In genomic region chr17:72997559-72997958, GRCh38 we compare ENCODE assay signal across 1 cellular context.
TF ChIP-seq lines count a peak whose summit lies in the region.

No MANE protein-coding gene starts in this region.

TF ChIP-seq in K562, 482 proteins besides CTCF, POLR2A, EP300 and RAD21 (continued from another document):
- TF ChIP-seq DMBX1 (CRISPR knock-in tag; IDR thresholded peaks at IDR 0.05; ENCODE audit: borderline replicate concordance) = no peak
- TF ChIP-seq KDM2B (CRISPR knock-in tag; IDR thresholded peaks at IDR 0.05) = no peak
- no peak for TF ChIP-seq CBFA2T2 (conservative IDR thresholded peaks at IDR 0.05)
- peak; percentile 32; the same call in 1 of the 2 replicates for TF ChIP-seq JUND (IDR thresholded peaks at IDR 0.05; ENCODE audit: borderline replicate concordance, low read depth, low read length)
- no peak; the same call in 2 of the 3 replicates for TF ChIP-seq JUND (tag; IDR thresholded peaks at IDR 0.05; ENCODE audit: borderline replicate concordance, low read depth, low read length)
- no peak for TF ChIP-seq DIDO1 (tag; IDR thresholded peaks at IDR 0.05; ENCODE audit: low read depth)
- no peak for TF ChIP-seq GATAD2B (IDR thresholded peaks at IDR 0.05; ENCODE audit: borderline replicate concordance)
- no peak for TF ChIP-seq ZNF146 (CRISPR knock-in tag; IDR thresholded peaks at IDR 0.05; ENCODE audit: unreplicated experiment)
- no peak for TF ChIP-seq OTX1 (CRISPR knock-in tag; IDR thresholded peaks at IDR 0.05)
- no peak; the same call in 1 of the 2 replicates for TF ChIP-seq TARDBP (IDR thresholded peaks at IDR 0.05)
- TF ChIP-seq CBFA2T3 (IDR thresholded peaks at IDR 0.05) = no peak
- TF ChIP-seq HMG20A (CRISPR knock-in tag; conservative IDR thresholded peaks at IDR 0.05) = no peak
- TF ChIP-seq ZNF316 (IDR thresholded peaks at IDR 0.05) = no peak
- TF ChIP-seq ZNF699 (CRISPR knock-in tag; IDR thresholded peaks at IDR 0.05; ENCODE audit: insufficient replicate concordance) = no peak
- TF ChIP-seq CHD2 (IDR thresholded peaks at IDR 0.05; ENCODE audit: low read depth, low read length) = no peak
- TF ChIP-seq CAMTA2 (CRISPR knock-in tag; conservative IDR thresholded peaks at IDR 0.05) = no peak
- TF ChIP-seq CBX5 (IDR thresholded peaks at IDR 0.05; ENCODE audit: borderline replicate concordance, low read depth) = no peak
- TF ChIP-seq NCOA2 (IDR thresholded peaks at IDR 0.05; ENCODE audit: partially characterized antibody in 2 of 2) = no peak
- TF ChIP-seq ZNF354B (CRISPR knock-in tag; IDR thresholded peaks at IDR 0.05) = no peak
- TF ChIP-seq FOXP1 (CRISPR knock-in tag; IDR thresholded peaks at IDR 0.05) = no peak
